Comparison of ENCODE assay signal across 8 cellular contexts in genomic region chr15:92808611-92809063, GRCh38.
DNase-seq lines count a peak whose midpoint lies in the region; ATAC-seq and TF ChIP-seq lines count a peak whose summit lies in the region.

No MANE protein-coding gene starts in this region.

- CTCF ChIA-PET in Panc1 (lab: Charles Lee) = interaction anchor here (0.6 to 1.7 kb wide), 3 partner anchors 11 to 108 kb away, joined by 4 to 7 read pairs (median 6); no protein-coding TSS in a partner anchor

- H3K4me1 Mint-ChIP-seq in effector memory CD8-positive, alpha-beta T cell (ENCODE audit: low read depth in 2 of 2) = peaks cover 12 to 34% of the 10 kb centered on the region in 2 donors

- POLR2A ChIA-PET in Panc1 (lab: Charles Lee) = interaction anchor here (0.7 to 5.3 kb wide), 8 partner anchors 11 to 109 kb away, joined by 3 to 84 read pairs (median 6); partner anchors contain the start of gene CHD2

- DNase-seq in 8988T (peak; percentile 34), GM12865 (ENCODE audit: low read depth) (no peak), Panc1 (ENCODE audit: low read depth, low spot score) (no peak), kidney tubule cell (ENCODE audit: low spot score) (no peak), NCI-H345 treated with DMSO at 0.1 percent for 48 hours (lab: John Stamatoyannopoulos, UW; ENCODE audit: unreplicated experiment) (no peak)
- no peak for DNase-seq in effector memory CD8-positive, alpha-beta T cell

- ATAC-seq in HG03025 (IDR thresholded peaks at IDR 0.05; ENCODE audit: low FRiP score, unreplicated experiment) = peak; percentile 19
- peak; percentile 4 for ATAC-seq in Panc1
- peak; percentile 4 for ATAC-seq in effector memory CD8-positive, alpha-beta T cell (replicated peaks)

- BruUV-seq in Panc1 (replicated peaks; lab: Mats Ljungman, UMichigan) = no TSS peak

- no peaks in the 10 kb centered on the region; the same call in 1 of the 2 replicates for H3K36me3 ChIP-seq in Panc1 (ENCODE audit: control insufficient read depth, insufficient read depth, low read length)
- H3K36me3 ChIP-seq in muscle layer of colon (ENCODE audit: insufficient read depth, low read length) = no peaks in the 10 kb centered on the region

- H3K4me3 Mint-ChIP-seq in effector memory CD8-positive, alpha-beta T cell = peak overlapping the region; percentile 82 to 85

- H3K27ac Mint-ChIP-seq in effector memory CD8-positive, alpha-beta T cell = peak overlapping the region; percentile 96 to 97

- H3K27me3 ChIP-seq in Panc1 (ENCODE audit: control insufficient read depth, insufficient read depth, low read length) (no peaks in the 10 kb centered on the region), muscle layer of colon (ENCODE audit: control insufficient read depth in 1 of 2, insufficient read depth in 2 of 2, low read length in 2 of 2) (no peaks in the 10 kb centered on the region)

- TF ChIP-seq CTCF in GM12865 (IDR thresholded peaks at IDR 0.05; ENCODE audit: insufficient read depth, low read depth, low read length, missing control alignments) (no peak), Panc1 (IDR thresholded peaks at IDR 0.05) (no peak)

- H3K9me3 ChIP-seq in Panc1 (ENCODE audit: control insufficient read depth, insufficient read depth, low read depth, low read length) = no peaks in the 10 kb centered on the region
- no peaks in the 10 kb centered on the region for H3K9me3 ChIP-seq in muscle layer of colon (ENCODE audit: low read length)

- H3K4me3 ChIP-seq in GM12865 (ENCODE audit: low read depth, low read length) = peak overlapping the region; percentile 92
- H3K4me3 ChIP-seq in Panc1 (ENCODE audit: low read depth in 2 of 2, low read length in 2 of 2) = peak overlapping the region; percentile 44 to 69
- peak overlapping the region; percentile 32 to 38 for H3K4me3 ChIP-seq in muscle layer of colon (ENCODE audit: low read depth in 1 of 2, low read length in 2 of 2)

- H3K4me1 ChIP-seq in Panc1 (ENCODE audit: control insufficient read depth, insufficient read depth, low read length) (peaks cover 56% of the 10 kb centered on the region), muscle layer of colon (ENCODE audit: insufficient read depth, low read length) (peaks cover 34% of the 10 kb centered on the region)

- intact Hi-C loops in Panc1 (cut with micrococcal nuclease; ENCODE audit: unreplicated experiment) = loop anchor here (1.0 to 5.0 kb wide), 2 partner anchors 96 to 109 kb away; no protein-coding TSS in a partner anchor

- peaks cover 20% of the 10 kb centered on the region for H3K36me3 Mint-ChIP-seq in effector memory CD8-positive, alpha-beta T cell (ENCODE audit: insufficient read depth)

- no peaks in the 10 kb centered on the region for H3K9me3 Mint-ChIP-seq in effector memory CD8-positive, alpha-beta T cell

- peak overlapping the region; percentile 100 for H3K27ac ChIP-seq in Panc1 (ENCODE audit: low read length)
- peak overlapping the region; percentile 67 for H3K27ac ChIP-seq in muscle layer of colon (ENCODE audit: low read depth, low read length)

- no peak overlapping the region for H3K9ac ChIP-seq in muscle layer of colon (ENCODE audit: low read length)

- no peaks in the 10 kb centered on the region for H3K27me3 Mint-ChIP-seq in effector memory CD8-positive, alpha-beta T cell

- in situ Hi-C loops in Panc1 (cut with HindIII; ENCODE audit: low pct_unique_long_range_greater_than_20kb, low sequenced_read_pairs) = no loop called here

Comparison
In these comparisons a context has a peak if more than half of its experiments do, and no peak if none do; other contexts are left out.
1. H3K4me3 ChIP-seq: peak in every context shown above with its lines; median percentile 92 in GM12865; 56 in Panc1; 35 in muscle layer of colon.